Comparison of ENCODE assay signal across 1 cellular context in the genomic region with DNA sequence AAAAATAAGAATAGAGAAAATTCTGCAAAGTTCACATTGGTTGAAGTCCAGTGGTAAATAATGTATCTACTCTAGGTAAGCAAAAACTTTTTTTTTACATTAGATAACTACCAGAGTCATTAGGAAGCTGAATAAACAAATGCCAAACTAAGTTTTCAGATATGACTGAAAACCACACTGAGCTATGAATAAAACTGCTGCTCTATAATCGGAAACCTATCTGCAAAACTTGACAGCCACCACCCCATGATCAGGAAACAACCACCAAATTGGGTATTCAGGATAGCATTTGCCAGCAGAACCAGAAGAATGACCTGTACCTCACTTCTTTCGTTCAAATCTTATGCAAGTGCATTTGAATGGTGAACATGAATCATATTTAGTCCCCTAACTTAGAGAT.
TF ChIP-seq lines count a peak whose summit lies in the region.

No MANE protein-coding gene starts in this region.

TF ChIP-seq in GM23338, 12 proteins besides CTCF, POLR2A, EP300 and RAD21 (continued from another document):
- TF ChIP-seq, protein P1, sequence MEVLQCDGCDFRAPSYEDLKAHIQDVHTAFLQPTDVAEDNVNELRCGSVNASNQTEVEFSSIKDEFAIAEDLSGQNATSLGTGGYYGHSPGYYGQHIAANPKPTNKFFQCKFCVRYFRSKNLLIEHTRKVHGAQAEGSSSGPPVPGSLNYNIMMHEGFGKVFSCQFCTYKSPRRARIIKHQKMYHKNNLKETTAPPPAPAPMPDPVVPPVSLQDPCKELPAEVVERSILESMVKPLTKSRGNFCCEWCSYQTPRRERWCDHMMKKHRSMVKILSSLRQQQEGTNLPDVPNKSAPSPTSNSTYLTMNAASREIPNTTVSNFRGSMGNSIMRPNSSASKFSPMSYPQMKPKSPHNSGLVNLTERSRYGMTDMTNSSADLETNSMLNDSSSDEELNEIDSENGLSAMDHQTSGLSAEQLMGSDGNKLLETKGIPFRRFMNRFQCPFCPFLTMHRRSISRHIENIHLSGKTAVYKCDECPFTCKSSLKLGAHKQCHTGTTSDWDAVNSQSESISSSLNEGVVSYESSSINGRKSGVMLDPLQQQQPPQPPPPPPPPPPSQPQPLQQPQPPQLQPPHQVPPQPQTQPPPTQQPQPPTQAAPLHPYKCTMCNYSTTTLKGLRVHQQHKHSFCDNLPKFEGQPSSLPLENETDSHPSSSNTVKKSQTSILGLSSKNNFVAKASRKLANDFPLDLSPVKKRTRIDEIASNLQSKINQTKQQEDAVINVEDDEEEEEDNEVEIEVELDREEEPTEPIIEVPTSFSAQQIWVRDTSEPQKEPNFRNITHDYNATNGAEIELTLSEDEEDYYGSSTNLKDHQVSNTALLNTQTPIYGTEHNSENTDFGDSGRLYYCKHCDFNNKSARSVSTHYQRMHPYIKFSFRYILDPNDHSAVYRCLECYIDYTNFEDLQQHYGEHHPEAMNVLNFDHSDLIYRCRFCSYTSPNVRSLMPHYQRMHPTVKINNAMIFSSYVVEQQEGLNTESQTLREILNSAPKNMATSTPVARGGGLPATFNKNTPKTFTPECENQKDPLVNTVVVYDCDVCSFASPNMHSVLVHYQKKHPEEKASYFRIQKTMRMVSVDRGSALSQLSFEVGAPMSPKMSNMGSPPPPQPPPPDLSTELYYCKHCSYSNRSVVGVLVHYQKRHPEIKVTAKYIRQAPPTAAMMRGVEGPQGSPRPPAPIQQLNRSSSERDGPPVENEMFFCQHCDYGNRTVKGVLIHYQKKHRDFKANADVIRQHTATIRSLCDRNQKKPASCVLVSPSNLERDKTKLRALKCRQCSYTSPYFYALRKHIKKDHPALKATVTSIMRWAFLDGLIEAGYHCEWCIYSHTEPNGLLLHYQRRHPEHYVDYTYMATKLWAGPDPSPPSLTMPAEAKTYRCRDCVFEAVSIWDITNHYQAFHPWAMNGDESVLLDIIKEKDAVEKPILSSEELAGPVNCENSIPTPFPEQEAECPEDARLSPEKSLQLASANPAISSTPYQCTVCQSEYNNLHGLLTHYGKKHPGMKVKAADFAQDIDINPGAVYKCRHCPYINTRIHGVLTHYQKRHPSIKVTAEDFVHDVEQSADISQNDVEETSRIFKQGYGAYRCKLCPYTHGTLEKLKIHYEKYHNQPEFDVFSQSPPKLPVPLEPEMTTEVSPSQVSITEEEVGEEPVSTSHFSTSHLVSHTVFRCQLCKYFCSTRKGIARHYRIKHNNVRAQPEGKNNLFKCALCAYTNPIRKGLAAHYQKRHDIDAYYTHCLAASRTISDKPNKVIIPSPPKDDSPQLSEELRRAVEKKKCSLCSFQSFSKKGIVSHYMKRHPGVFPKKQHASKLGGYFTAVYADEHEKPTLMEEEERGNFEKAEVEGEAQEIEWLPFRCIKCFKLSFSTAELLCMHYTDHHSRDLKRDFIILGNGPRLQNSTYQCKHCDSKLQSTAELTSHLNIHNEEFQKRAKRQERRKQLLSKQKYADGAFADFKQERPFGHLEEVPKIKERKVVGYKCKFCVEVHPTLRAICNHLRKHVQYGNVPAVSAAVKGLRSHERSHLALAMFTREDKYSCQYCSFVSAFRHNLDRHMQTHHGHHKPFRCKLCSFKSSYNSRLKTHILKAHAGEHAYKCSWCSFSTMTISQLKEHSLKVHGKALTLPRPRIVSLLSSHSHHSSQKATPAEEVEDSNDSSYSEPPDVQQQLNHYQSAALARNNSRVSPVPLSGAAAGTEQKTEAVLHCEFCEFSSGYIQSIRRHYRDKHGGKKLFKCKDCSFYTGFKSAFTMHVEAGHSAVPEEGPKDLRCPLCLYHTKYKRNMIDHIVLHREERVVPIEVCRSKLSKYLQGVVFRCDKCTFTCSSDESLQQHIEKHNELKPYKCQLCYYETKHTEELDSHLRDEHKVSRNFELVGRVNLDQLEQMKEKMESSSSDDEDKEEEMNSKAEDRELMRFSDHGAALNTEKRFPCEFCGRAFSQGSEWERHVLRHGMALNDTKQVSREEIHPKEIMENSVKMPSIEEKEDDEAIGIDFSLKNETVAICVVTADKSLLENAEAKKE (CRISPR knock-in tag; IDR thresholded peaks at IDR 0.05): no peak
- TF ChIP-seq, protein P2, sequence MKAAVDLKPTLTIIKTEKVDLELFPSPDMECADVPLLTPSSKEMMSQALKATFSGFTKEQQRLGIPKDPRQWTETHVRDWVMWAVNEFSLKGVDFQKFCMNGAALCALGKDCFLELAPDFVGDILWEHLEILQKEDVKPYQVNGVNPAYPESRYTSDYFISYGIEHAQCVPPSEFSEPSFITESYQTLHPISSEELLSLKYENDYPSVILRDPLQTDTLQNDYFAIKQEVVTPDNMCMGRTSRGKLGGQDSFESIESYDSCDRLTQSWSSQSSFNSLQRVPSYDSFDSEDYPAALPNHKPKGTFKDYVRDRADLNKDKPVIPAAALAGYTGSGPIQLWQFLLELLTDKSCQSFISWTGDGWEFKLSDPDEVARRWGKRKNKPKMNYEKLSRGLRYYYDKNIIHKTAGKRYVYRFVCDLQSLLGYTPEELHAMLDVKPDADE (IDR thresholded peaks at IDR 0.05): no peak
